ENCODE assay signal across 1 cellular context in genomic region chr2:64987963-64988419, GRCh38.
A peak's percentile ranks its signal among the peaks of the same experiment; 100 is the strongest.
TF ChIP-seq lines count a peak whose summit lies in the region.

No MANE protein-coding gene starts in this region.

TF ChIP-seq in IMR-90, 13 proteins besides CTCF, POLR2A, EP300 and RAD21:
- TF ChIP-seq RCOR1 (IDR thresholded peaks at IDR 0.05; ENCODE audit: insufficient replicate concordance, low read length) (peak; percentile 13), NFE2L2 (IDR thresholded peaks at IDR 0.05; ENCODE audit: low read depth, low read length) (peak; percentile 11; the same call in 1 of the 2 replicates), FOS (IDR thresholded peaks at IDR 0.05; ENCODE audit: low read depth, low read length) (no peak)
